19 cellular contexts compared by ENCODE assay signal in the genomic region with DNA sequence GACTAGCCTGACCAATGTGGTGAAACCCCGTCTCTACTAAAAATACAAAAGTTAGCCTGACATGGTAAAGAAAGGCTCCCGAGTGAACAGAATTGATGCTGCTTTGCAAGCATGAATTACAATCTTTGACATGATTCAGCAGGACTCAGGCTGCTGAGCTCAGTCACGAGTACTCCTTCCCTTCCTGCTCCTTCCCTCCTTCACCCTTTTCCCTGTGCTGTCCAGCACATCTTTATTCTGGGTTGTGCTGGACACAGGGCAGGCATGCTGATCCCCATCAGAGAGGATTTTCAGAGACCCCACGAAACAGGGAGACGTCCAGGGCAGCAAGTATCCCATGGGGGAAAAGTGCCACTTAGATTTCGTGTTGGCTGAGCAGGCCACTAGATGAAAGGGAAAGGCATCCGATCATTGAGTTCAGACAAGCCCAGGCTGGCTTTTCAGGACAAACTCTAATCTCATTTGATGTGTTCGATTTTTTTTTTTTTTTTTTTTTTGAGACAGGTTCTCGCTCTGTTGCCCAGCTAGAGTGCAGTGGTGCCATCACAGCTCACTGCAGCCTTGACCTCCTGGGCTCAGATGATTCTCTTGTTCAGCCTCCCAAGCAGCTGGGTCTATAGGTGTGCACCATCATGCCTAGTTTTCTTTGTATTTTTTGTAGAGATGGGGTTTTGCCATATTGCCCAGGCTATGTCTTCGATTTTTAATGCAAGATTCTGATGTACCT. TPM values are rescaled to one million over a fixed set of nuclear protein-coding genes. Genes with fewer than 3 reads are reported as not detected.
DNase-seq lines count a peak whose midpoint lies in the region; ATAC-seq, FAIRE-seq and TF ChIP-seq lines count a peak whose summit lies in the region.
"Had no signal": no experiment of that assay in that cellular context is flagged by ENCODE, and none has a peak within 500 bp of the region (broad histone marks: within the 10 kb centered on the region; RNA-seq: fewer than 3 reads in every experiment).

No MANE protein-coding gene starts in this region.

- H3K9me3 Mint-ChIP-seq in mesothelial cell of epicardium, result no peaks in the 10 kb centered on the region
- H3K9me3 Mint-ChIP-seq: CD4-positive, CD25-positive, alpha-beta regulatory T cell had no signal

- H3K36me3 ChIP-seq in HepG2 (replicated peaks in 1 of 2; ENCODE audit: control insufficient read depth in 1 of 2, insufficient read depth in 2 of 2, low read length in 2 of 2) (no peaks in the 10 kb centered on the region), right lobe of liver (no peaks in the 10 kb centered on the region), stomach (no peaks in the 10 kb centered on the region)
- H3K36me3 ChIP-seq: BE2C, HAP-1 had no signal

- TF ChIP-seq EP300 in HepG2 (IDR thresholded peaks at IDR 0.05; ENCODE audit: low read depth in 2 of 2, low read length in 2 of 2) (no peak), HepG2 (CRISPR knock-in tag; IDR thresholded peaks at IDR 0.05; ENCODE audit: borderline replicate concordance) (no peak), stomach (IDR thresholded peaks at IDR 0.05) (no peak)

- 36% methylated on average over 10 of the region's 10 CpGs for WGBS in HepG2 (ENCODE audit: low lambda C conversion rate)
- 72% methylated on average over 10 of the region's 10 CpGs for WGBS in right lobe of liver (ENCODE audit: insufficient coverage, low coverage, low lambda C conversion rate, missing lambda C conversion rate)
- WGBS in stomach, 5 donors, result 81 to 93% (median 85%) methylated on average over 10 of the region's 10 CpGs

- H3K4me1 ChIP-seq in HepG2 (ENCODE audit: insufficient read depth, low read length), result peaks cover 72% of the 10 kb centered on the region
- no peaks in the 10 kb centered on the region for H3K4me1 ChIP-seq in right lobe of liver
- H3K4me1 ChIP-seq in stomach, result no peaks in the 10 kb centered on the region
- H3K4me1 ChIP-seq: BE2C, Caco-2 had no signal

- no peak for FAIRE-seq in HepG2 (lab: Jason Lieb, UNC)
- FAIRE-seq: D721Med, GM12892, GM18507, HTR-8/SVneo had no signal

- no peak overlapping the region for H2AFZ ChIP-seq in HepG2 (ENCODE audit: low read length)
- H2AFZ ChIP-seq: GM23248 had no signal

- intact Hi-C loops in HepG2 (cut with micrococcal nuclease; ENCODE audit: unreplicated experiment), result no loop called here
- intact Hi-C loops in right lobe of liver (cut with DNase I), result no loop called here
- intact Hi-C loops in stomach (cut with DNase I; ENCODE audit: low total_unique reads), result no loop called here
- intact Hi-C loops in posterior vena cava (cut with DNase I), result no loop called here

- H3K27ac ChIP-seq in HepG2 (ENCODE audit: extremely low read length, insufficient read depth, low read length) (no peak overlapping the region), right lobe of liver (no peak overlapping the region), stomach (no peak overlapping the region)
- H3K27ac ChIP-seq: GM23248 had no signal

- in situ Hi-C loops in HepG2 (cut with HindIII; ENCODE audit: extremely low pct_ligation_motif_present, low pct_unique_long_range_greater_than_20kb), result no loop called here

- H3K4me2 ChIP-seq in HepG2 (ENCODE audit: low read depth, low read length), result peak overlapping the region; percentile 31

- no peaks in the 10 kb centered on the region for H3K9me3 ChIP-seq in HepG2 (ENCODE audit: low read length)
- no peaks in the 10 kb centered on the region for H3K9me3 ChIP-seq in right lobe of liver
- no peaks in the 10 kb centered on the region for H3K9me3 ChIP-seq in stomach
- H3K9me3 ChIP-seq: BE2C, Caco-2, HAP-1 had no signal

- POLR2A ChIA-PET in HepG2 (lab: Yijun Ruan, JAX), result interaction anchor here (1.2 kb wide), 1 partner anchor 36 kb away, joined by 3 read pairs; a partner anchor contains a TSS

- peaks cover 34% of the 10 kb centered on the region for H3K4me1 Mint-ChIP-seq in mesothelial cell of epicardium
- H3K4me1 Mint-ChIP-seq: CD4-positive, CD25-positive, alpha-beta regulatory T cell; CD8-positive, alpha-beta memory T cell had no signal

- DNase-seq in HepG2 (ENCODE audit: low spot score) (no peak), right lobe of liver (no peak), epithelial cell of esophagus (ENCODE audit: low read depth) (peak; percentile 17), mesothelial cell of epicardium (ENCODE audit: low spot score in 2 of 2, unreplicated experiment in 2 of 2) (no peak), stomach (no peak), HuH-7.5 (ENCODE audit: low spot score) (no peak), posterior vena cava (ENCODE audit: low spot score) (no peak)
- DNase-seq: ACHN; BE2C; C1 segment of cervical spinal cord; Caco-2; CD4-positive, CD25-positive, alpha-beta regulatory T cell; CD8-positive, alpha-beta memory T cell; GM23248 had no signal

- no peaks in the 10 kb centered on the region for H3K79me2 ChIP-seq in HepG2 (ENCODE audit: insufficient read depth, low read length)

- H3K27me3 Mint-ChIP-seq in mesothelial cell of epicardium (ENCODE audit: low read depth), result no peaks in the 10 kb centered on the region

- ATAC-seq in HepG2, result peak; percentile 64
- no peak for ATAC-seq in right lobe of liver

- no peak overlapping the region for H3K4me3 Mint-ChIP-seq in mesothelial cell of epicardium
- H3K4me3 Mint-ChIP-seq: CD4-positive, CD25-positive, alpha-beta regulatory T cell; CD8-positive, alpha-beta memory T cell had no signal

- no peak for TF ChIP-seq POLR2A in HepG2 (IDR thresholded peaks at IDR 0.05; ENCODE audit: insufficient read depth in 1 of 2, low read depth in 2 of 2, low read length in 2 of 2)
- no peak for TF ChIP-seq POLR2A in right lobe of liver (IDR thresholded peaks at IDR 0.05)
- TF ChIP-seq POLR2A in stomach (IDR thresholded peaks at IDR 0.05), result no peak

- CTCF ChIA-PET in HepG2 (lab: Yijun Ruan, JAX; ENCODE audit: low intra/inter-chr PET ratio, low total read pairs), result no interaction called here

- TF ChIP-seq RAD21 in HepG2 (CRISPR knock-in tag; IDR thresholded peaks at IDR 0.05), result no peak

- H3K9ac ChIP-seq in HepG2 (ENCODE audit: insufficient read depth, low read depth, low read length), result no peak overlapping the region
- H3K9ac ChIP-seq: GM23248 had no signal

- H3K36me3 Mint-ChIP-seq in mesothelial cell of epicardium, result no peaks in the 10 kb centered on the region
- H3K36me3 Mint-ChIP-seq: CD4-positive, CD25-positive, alpha-beta regulatory T cell; CD8-positive, alpha-beta memory T cell had no signal

- peak overlapping the region; percentile 82 for H3K27ac Mint-ChIP-seq in mesothelial cell of epicardium
- H3K27ac Mint-ChIP-seq: CD4-positive, CD25-positive, alpha-beta regulatory T cell; CD8-positive, alpha-beta memory T cell had no signal

- no peaks in the 10 kb centered on the region for H4K20me1 ChIP-seq in HepG2 (ENCODE audit: insufficient read depth, low read length)

- no peak overlapping the region for H3K4me3 ChIP-seq in HepG2 (replicated peaks in 1 of 3; ENCODE audit: insufficient read depth in 1 of 3, low read depth in 2 of 3, low read length in 3 of 3)
- no peak overlapping the region for H3K4me3 ChIP-seq in right lobe of liver
- no peak overlapping the region for H3K4me3 ChIP-seq in epithelial cell of esophagus (ENCODE audit: low read length)
- H3K4me3 ChIP-seq in stomach, result no peak overlapping the region
- H3K4me3 ChIP-seq: GM23248, HAP-1 had no signal

- TF ChIP-seq CTCF in HepG2 (CRISPR knock-in tag; IDR thresholded peaks at IDR 0.05), result no peak
- no peak for TF ChIP-seq CTCF in right lobe of liver (IDR thresholded peaks at IDR 0.05)
- no peak for TF ChIP-seq CTCF in epithelial cell of esophagus (IDR thresholded peaks at IDR 0.05; ENCODE audit: insufficient read depth, low read depth, low read length, missing control alignments)
- no peak for TF ChIP-seq CTCF in mesothelial cell of epicardium (IDR thresholded peaks at IDR 0.05; ENCODE audit: unreplicated experiment)
- TF ChIP-seq CTCF in stomach (IDR thresholded peaks at IDR 0.05), result no peak

- no TSS peak for BruUV-seq in HepG2 (replicated peaks; lab: Mats Ljungman, UMichigan)

- H3K27me3 ChIP-seq in HepG2 (ENCODE audit: control insufficient read depth in 1 of 2, insufficient read depth in 2 of 2, low read length in 2 of 2) (no peaks in the 10 kb centered on the region), right lobe of liver (no peaks in the 10 kb centered on the region), stomach (peaks cover 0 to 5% (median 0%) of the 10 kb centered on the region in 3 donors)
- H3K27me3 ChIP-seq: BE2C had no signal

TF ChIP-seq in HepG2, 621 proteins besides CTCF, POLR2A, EP300 and RAD21 (continues in another document):
- TF ChIP-seq ZBTB3 (CRISPR knock-in tag; IDR thresholded peaks at IDR 0.05; ENCODE audit: borderline replicate concordance, low read depth) (no peak), CBX5 (CRISPR knock-in tag; IDR thresholded peaks at IDR 0.05; ENCODE audit: borderline replicate concordance) (no peak)

RNA-seq across cellular contexts. Expression of a gene that starts 36.5 kb away (rescaled TPM):
- 13.2 and 23.6 TPM in 2 replicates for total RNA-seq in HepG2 (2016; rRNA removed; fragmentation: Illumina TruSeq; extraction: Trizol)
- 5.9 and 7.5 TPM in 2 replicates for total RNA-seq in HepG2 (2016; cell fraction: cytosol; rRNA removed; fragmentation: Illumina TruSeq; extraction: Trizol; ENCODE audit: low read depth)
- total RNA-seq in HepG2 (2016; cell fraction: insoluble cytoplasmic fraction; rRNA removed; fragmentation: Illumina TruSeq; extraction: Trizol), result 13.9 and 23.0 TPM in 2 replicates
- total RNA-seq in HepG2 (2016; cell fraction: membrane; rRNA removed; fragmentation: Illumina TruSeq; extraction: Trizol), result 12.2 and 13.9 TPM in 2 replicates
- total RNA-seq in HepG2 (2016; cell fraction: nucleus; rRNA removed; fragmentation: Illumina TruSeq; extraction: Trizol), result 26.5 and 27.4 TPM in 2 replicates
- 12.0 and 12.9 TPM in 2 replicates for polyA plus RNA-seq in HepG2 (2011; rRNA removed)
- 11.4 and 12.6 TPM in 2 replicates for polyA plus RNA-seq in HepG2 (2011; cell fraction: cytosol; rRNA removed)
- polyA plus RNA-seq in HepG2 (2011; cell fraction: nucleus; rRNA removed), result 15.1 and 17.1 TPM in 2 replicates
- polyA plus RNA-seq in HepG2 (2012), result 14.8 and 39.0 TPM in 2 replicates
- polyA plus RNA-seq in HepG2 (2016; cell fraction: cytosol; fragmentation: Illumina TruSeq; extraction: Trizol; ENCODE audit: low read depth), result 3.1 and 4.6 TPM in 2 replicates
- 11.2 and 12.5 TPM in 2 replicates for polyA plus RNA-seq in HepG2 (2016; cell fraction: insoluble cytoplasmic fraction; fragmentation: Illumina TruSeq; extraction: Trizol; ENCODE audit: low read depth)
- polyA plus RNA-seq in HepG2 (2016; cell fraction: membrane; fragmentation: Illumina TruSeq; extraction: Trizol; ENCODE audit: low read depth), result 6.7 and 8.6 TPM in 2 replicates
- polyA plus RNA-seq in HepG2 (2016; cell fraction: nucleus; fragmentation: Illumina TruSeq; extraction: Trizol; ENCODE audit: insufficient read depth, low read depth), result 45.7 and 45.8 TPM in 2 replicates
- 2.5 and 6.7 TPM in 2 replicates for polyA minus RNA-seq in HepG2 (2011; rRNA and poly(A)+ RNA removed; ENCODE audit: low replicate concordance)
- 6.2 and 7.0 TPM in 2 replicates for polyA minus RNA-seq in HepG2 (2011; cell fraction: cytosol; rRNA and poly(A)+ RNA removed)
- 6.8 and 10.7 TPM in 2 replicates for polyA minus RNA-seq in HepG2 (2011; cell fraction: nucleus; rRNA and poly(A)+ RNA removed)
- 10 to 100 TPM in 2 of 6 experiments, 1 to 10 TPM in 4; 2.4 to 22.4 (median 7.2) TPM for total RNA-seq in right lobe of liver
- 209 to 219 TPM (median 217 TPM) in 3 replicates for total RNA-seq in mesothelial cell of epicardium
- total RNA-seq in stomach, result 1 to 10 TPM in 2 of 5 donors, not detected in 3; 4.2 to 9.1 TPM
- polyA plus RNA-seq in stomach, result 1 to 10 TPM in 2 of 3 donors, under 1 TPM in 1; 0.85 to 1.5 (median 1.2) TPM
- 10 to 100 TPM; 11.1 to 12.9 TPM for total RNA-seq in posterior vena cava
